23 cellular contexts compared by ENCODE assay signal in the genomic region with DNA sequence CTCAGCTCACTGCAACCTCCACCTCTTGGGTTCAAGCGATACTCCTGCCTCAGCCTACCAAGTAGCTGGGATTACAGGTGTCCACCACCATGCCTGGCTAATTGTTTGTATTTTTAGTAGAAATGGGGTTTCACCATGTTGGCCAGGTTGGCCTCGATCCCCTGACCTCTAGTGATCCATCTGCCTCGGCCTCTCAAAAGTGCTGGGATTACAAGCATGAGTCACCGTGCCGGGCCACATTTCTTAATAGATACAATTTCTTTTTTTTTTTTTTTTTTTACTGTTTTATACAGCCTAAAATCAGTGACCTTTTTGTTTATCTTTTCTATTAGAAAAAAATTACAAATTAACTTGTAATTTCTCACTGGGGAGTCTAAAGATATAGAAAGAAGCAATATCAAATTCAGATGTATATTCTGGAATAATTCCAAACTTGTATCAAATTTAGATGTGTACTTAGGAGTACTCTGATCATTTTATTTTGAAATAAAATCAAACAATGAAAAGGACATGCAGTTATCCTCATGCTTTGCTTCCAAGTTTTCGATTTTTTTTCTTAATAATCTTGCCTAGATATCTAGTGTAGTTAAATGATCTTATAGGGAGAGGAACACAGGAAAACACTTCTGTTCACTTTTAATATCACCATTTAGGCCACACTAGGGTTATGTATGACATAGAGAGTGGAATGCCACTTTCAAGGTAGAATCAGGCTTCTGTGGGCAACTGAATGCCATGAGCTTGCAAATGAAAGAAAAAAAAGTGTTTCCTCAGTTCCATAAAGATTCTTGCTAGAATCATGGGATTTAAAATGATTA.
"Had no signal": no experiment of that assay in that cellular context is flagged by ENCODE, and none has a peak within 500 bp of the region (broad histone marks: within the 10 kb centered on the region; RNA-seq: fewer than 3 reads in every experiment).

No MANE protein-coding gene starts in this region.

- H3K27me3 Mint-ChIP-seq: central memory CD8-positive, alpha-beta T cell had no signal

- H3K27ac ChIP-seq: ascending aorta, body of pancreas had no signal

- DNase-seq: activated CD4-positive, alpha-beta T cell treated with anti-CD3 and anti-CD28 coated beads for 48 hours; activated CD4-positive, alpha-beta T cell treated with anti-CD3 and anti-CD28 coated beads, Interleukin-2, amount 50 U/mL, for 4 hours; activated CD8-positive, alpha-beta memory T cell treated with anti-CD3 and anti-CD28 coated beads, Interleukin-2, amount 50 U/mL, for 48 hours; activated CD8-positive, alpha-beta T cell treated with anti-CD3 and anti-CD28 coated beads, Interleukin-2, amount 10 ng/mL, durations not matched to agents 7 days and 5 days; activated naive CD4-positive, alpha-beta T cell treated with anti-CD3 and anti-CD28 coated beads, Interleukin-2, amount 50 U/mL, for 16 hours; activated T-cell treated with anti-CD3 and anti-CD28 coated beads, Interleukin-2, amount 50 U/mL, for 1 hour; amniotic stem cell; body of pancreas; Kasumi-1; MM.1S; NCI-H1105; NCI-H1436; NCI-H1694 treated with DMSO at 0.1 percent for 48 hours; NCI-H2081; NCI-H510A treated with DMSO at 0.1 percent for 48 hours; NCI-H69; SHP77 had no signal

- FAIRE-seq: RCC 7860 had no signal

- H3K4me1 Mint-ChIP-seq: central memory CD8-positive, alpha-beta T cell had no signal

- H3K36me3 ChIP-seq: ascending aorta had no signal

- H3K9me3 Mint-ChIP-seq: T-helper 1 cell treated with Interleukin-12 subunit alpha and Interleukin-12 subunit beta and Interleukin-4 antibody, amounts not matched to agents 30 μg/mL and 1 μg/mL, for 36 hours had no signal

- H3K27me3 ChIP-seq: ascending aorta, body of pancreas had no signal

- H3K4me3 ChIP-seq: ascending aorta, body of pancreas had no signal

- H3K4me1 ChIP-seq: ascending aorta, body of pancreas had no signal

- H3K9me3 ChIP-seq: ascending aorta, body of pancreas had no signal

- ATAC-seq: activated CD4-positive, CD25-positive, alpha-beta regulatory T cell treated with anti-CD3 and anti-CD28 coated beads, Interleukin-2, amount 50 U/mL, for 24 hours; activated CD8-positive, alpha-beta T cell treated with anti-CD3 and anti-CD28 coated beads, Interleukin-2, amount 10 ng/mL, durations not matched to agents 7 days and 5 days; body of pancreas; PC-3 had no signal

- H3K27ac Mint-ChIP-seq: activated CD8-positive, alpha-beta T cell treated with anti-CD3 and anti-CD28 coated beads, Interleukin-2, amount 10 ng/mL, durations not matched to agents 7 days and 5 days; T-helper 1 cell treated with Interleukin-12 subunit alpha and Interleukin-12 subunit beta and Interleukin-4 antibody, amounts not matched to agents 30 μg/mL and 1 μg/mL, for 36 hours had no signal

- H3K4me3 Mint-ChIP-seq: activated CD8-positive, alpha-beta T cell treated with anti-CD3 and anti-CD28 coated beads, Interleukin-2, amount 10 ng/mL, durations not matched to agents 7 days and 5 days; central memory CD8-positive, alpha-beta T cell; T-helper 1 cell treated with Interleukin-12 subunit alpha and Interleukin-12 subunit beta and Interleukin-4 antibody, amounts not matched to agents 30 μg/mL and 1 μg/mL, for 36 hours had no signal
